ENCODE assay signal across 21 cellular contexts in the genomic region with DNA sequence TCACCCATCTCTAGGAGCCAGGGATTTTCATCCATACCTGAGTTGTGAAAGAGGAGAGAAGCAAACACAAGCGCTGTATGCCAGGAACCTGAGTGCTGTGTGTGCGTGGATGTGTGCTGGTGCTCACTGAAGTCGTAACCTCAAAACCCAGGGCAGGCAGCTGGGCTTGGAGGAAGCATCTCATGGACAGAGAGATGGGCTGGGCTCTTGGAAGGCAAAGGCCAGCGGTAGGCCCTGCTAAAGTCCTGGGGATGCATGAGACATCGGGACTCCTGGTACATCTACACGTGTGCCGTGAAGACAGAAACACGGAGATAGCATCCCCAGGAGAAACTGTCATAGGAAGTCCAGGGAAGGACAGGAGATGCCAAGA. TPM values are rescaled to one million over a fixed set of nuclear protein-coding genes. Genes with fewer than 3 reads are reported as not detected.
DNase-seq lines count a peak whose midpoint lies in the region; ATAC-seq and TF ChIP-seq lines count a peak whose summit lies in the region.
"Had no signal": no experiment of that assay in that cellular context is flagged by ENCODE, and none has a peak within 500 bp of the region (broad histone marks: within the 10 kb centered on the region; RNA-seq: fewer than 3 reads in every experiment).

No MANE protein-coding gene starts in this region.

- H3K9me3 ChIP-seq in ascending aorta (no peaks in the 10 kb centered on the region), stomach smooth muscle (ENCODE audit: control insufficient read depth in 2 of 2, low read length in 2 of 2) (no peaks in the 10 kb centered on the region)
- H3K9me3 ChIP-seq: A549, adrenal gland, BE2C, left lung, stomach, upper lobe of left lung had no signal

- no peak for ATAC-seq in naive B cell (ENCODE audit: low read depth in 2 of 2)
- ATAC-seq: A549, left lung had no signal

- H3K4me1 Mint-ChIP-seq in activated naive CD4-positive, alpha-beta T cell treated with anti-CD3 and anti-CD28 coated beads, Interleukin-2, amount 10 ng/mL, durations not matched to agents 7 days and 5 days = peaks cover 13% of the 10 kb centered on the region
- H3K4me1 Mint-ChIP-seq in naive B cell = peaks cover 9 to 15% (median 15%) of the 10 kb centered on the region in 3 donors

- DNase-seq in activated naive CD4-positive, alpha-beta T cell treated with anti-CD3 and anti-CD28 coated beads, Interleukin-2, amount 10 ng/mL, durations not matched to agents 7 days and 5 days = no peak
- DNase-seq in activated naive CD4-positive, alpha-beta T cell (lab: John Stamatoyannopoulos, UW) = no peak
- DNase-seq in ascending aorta (ENCODE audit: low spot score in 2 of 2) = no peak
- no peak for DNase-seq in naive B cell
- DNase-seq in A172 (ENCODE audit: low spot score) = no peak
- DNase-seq in dermis blood vessel endothelial cell = no peak
- DNase-seq in glomerular visceral epithelial cell (ENCODE audit: extremely low spot score) = no peak
- DNase-seq: adrenal gland; BE2C; H7; midbrain; occipital lobe; SIG-M5; stimulated activated CD4-positive, alpha-beta T cell treated with anti-CD3 and anti-CD28 coated beads, Interleukin-4, amount 100 ng/mL, for 24 hours; stomach; upper lobe of left lung had no signal

- peak overlapping the region; percentile 54 for H3K4me3 Mint-ChIP-seq in activated naive CD4-positive, alpha-beta T cell treated with anti-CD3 and anti-CD28 coated beads, Interleukin-2, amount 10 ng/mL, durations not matched to agents 7 days and 5 days
- peak overlapping the region in 6 of 8 donors; percentile 15 to 66 (median 58) for H3K4me3 Mint-ChIP-seq in naive B cell

- CTCF ChIA-PET in activated naive CD4-positive, alpha-beta T cell treated with anti-CD3 and anti-CD28 coated beads, Interleukin-2, amount 10 ng/mL, durations not matched to agents 7 days and 5 days (lab: Charles Lee) = no interaction called here

- H3K4me1 ChIP-seq in ascending aorta (peaks cover 0 to 29% of the 10 kb centered on the region in 2 donors), stomach smooth muscle (ENCODE audit: control insufficient read depth, insufficient read depth, low read length) (peaks cover 20% of the 10 kb centered on the region)
- H3K4me1 ChIP-seq: BE2C had no signal

- intact Hi-C loops in ascending aorta (cut with DNase I) = no loop called here

- no peaks in the 10 kb centered on the region for H3K27me3 ChIP-seq in ascending aorta
- no peaks in the 10 kb centered on the region for H3K27me3 ChIP-seq in stomach smooth muscle (ENCODE audit: control insufficient read depth in 1 of 2, insufficient read depth in 2 of 2, low read length in 2 of 2)
- H3K27me3 ChIP-seq: adrenal gland, BE2C had no signal

- H3K27ac ChIP-seq in ascending aorta (peak overlapping the region; percentile 88 to 92), stomach smooth muscle (ENCODE audit: low read length) (peak overlapping the region; percentile 18)
- H3K27ac ChIP-seq: adrenal gland, cardiac muscle cell, epithelial cell of prostate, left lung, upper lobe of left lung had no signal

- H3K9me3 Mint-ChIP-seq in activated naive CD4-positive, alpha-beta T cell treated with anti-CD3 and anti-CD28 coated beads, Interleukin-2, amount 10 ng/mL, durations not matched to agents 7 days and 5 days = no peaks in the 10 kb centered on the region
- no peaks in the 10 kb centered on the region for H3K9me3 Mint-ChIP-seq in naive B cell

- TF ChIP-seq CTCF in ascending aorta (IDR thresholded peaks at IDR 0.05) = no peak

- no peak overlapping the region for H3K27ac Mint-ChIP-seq in activated naive CD4-positive, alpha-beta T cell treated with anti-CD3 and anti-CD28 coated beads, Interleukin-2, amount 10 ng/mL, durations not matched to agents 7 days and 5 days
- no peak overlapping the region for H3K27ac Mint-ChIP-seq in naive B cell

- no peaks in the 10 kb centered on the region for H3K36me3 Mint-ChIP-seq in activated naive CD4-positive, alpha-beta T cell treated with anti-CD3 and anti-CD28 coated beads, Interleukin-2, amount 10 ng/mL, durations not matched to agents 7 days and 5 days
- H3K36me3 Mint-ChIP-seq in naive B cell = peaks cover 0 to 8% of the 10 kb centered on the region in 2 donors

- no peak overlapping the region for H3K9ac ChIP-seq in stomach smooth muscle (ENCODE audit: low read length in 2 of 2)

- H3K36me3 ChIP-seq in ascending aorta (no peaks in the 10 kb centered on the region), stomach smooth muscle (ENCODE audit: control insufficient read depth in 2 of 2, insufficient read depth in 2 of 2, low read length in 2 of 2) (no peaks in the 10 kb centered on the region)
- H3K36me3 ChIP-seq: adrenal gland, BE2C, cardiac muscle cell, left lung, stomach, upper lobe of left lung had no signal

- peaks cover 90% of the 10 kb centered on the region for H3K27me3 Mint-ChIP-seq in activated naive CD4-positive, alpha-beta T cell treated with anti-CD3 and anti-CD28 coated beads, Interleukin-2, amount 10 ng/mL, durations not matched to agents 7 days and 5 days
- peaks cover 48 to 73% (median 69%) of the 10 kb centered on the region in 3 donors for H3K27me3 Mint-ChIP-seq in naive B cell

- no peak overlapping the region for H3K4me3 ChIP-seq in ascending aorta
- H3K4me3 ChIP-seq in stomach smooth muscle (ENCODE audit: low read length in 2 of 2) = no peak overlapping the region
- H3K4me3 ChIP-seq: A549, adrenal gland, cardiac muscle cell, left lung, stomach, upper lobe of left lung had no signal

RNA-seq across cellular contexts. Expression of gene NPTXR, which starts 1.5 kb away (rescaled TPM):
- 46.3 TPM for total RNA-seq in ascending aorta
- polyA plus RNA-seq in naive B cell (ENCODE audit: low read depth in 6 of 6) = under 1 TPM in 3 of 6 donors, not detected in 3; 0.05 to 0.17 (median 0.11) TPM
- total RNA-seq in A172 (2014; rRNA removed; shearing (Covaris generic)) = 1.9 and 2.7 TPM in 2 replicates
- total RNA-seq in dermis blood vessel endothelial cell = 0.34 and 0.84 TPM in 2 replicates

RNA-seq across cellular contexts. Expression of gene CBX6, which starts 26.7 kb away (rescaled TPM):
- total RNA-seq in ascending aorta = 159 TPM
- 1 to 10 TPM; 1.1 to 5.0 (median 3.7) TPM for polyA plus RNA-seq in naive B cell (ENCODE audit: low read depth in 6 of 6)
- total RNA-seq in A172 (2014; rRNA removed; shearing (Covaris generic)) = 20.1 and 20.9 TPM in 2 replicates
- total RNA-seq in dermis blood vessel endothelial cell = 22.1 and 32.4 TPM in 2 replicates

RNA-seq across cellular contexts. Expression of gene DNAL4, which starts 51.4 kb away (rescaled TPM):
- total RNA-seq in ascending aorta (18.0 TPM), dermis blood vessel endothelial cell (15.3 and 16.3 TPM in 2 replicates)
- 10 to 100 TPM; 10.6 to 15.7 (median 12.7) TPM for polyA plus RNA-seq in naive B cell (ENCODE audit: low read depth in 6 of 6)
- total RNA-seq in A172 (2014; rRNA removed; shearing (Covaris generic)) = 11.7 TPM in 2 replicates

Comparison
In these comparisons a context has a peak if more than half of its experiments do, and no peak if none do; other contexts are left out.
1. RNA of gene NPTXR, which starts 1.5 kb away (total RNA-seq): 46.3 TPM in ascending aorta (single experiment); 1.9 to 2.7 TPM in A172 and 0.34 to 0.84 TPM in dermis blood vessel endothelial cell; every median in the first group is over 10 times any median in the second.